In the genomic region with DNA sequence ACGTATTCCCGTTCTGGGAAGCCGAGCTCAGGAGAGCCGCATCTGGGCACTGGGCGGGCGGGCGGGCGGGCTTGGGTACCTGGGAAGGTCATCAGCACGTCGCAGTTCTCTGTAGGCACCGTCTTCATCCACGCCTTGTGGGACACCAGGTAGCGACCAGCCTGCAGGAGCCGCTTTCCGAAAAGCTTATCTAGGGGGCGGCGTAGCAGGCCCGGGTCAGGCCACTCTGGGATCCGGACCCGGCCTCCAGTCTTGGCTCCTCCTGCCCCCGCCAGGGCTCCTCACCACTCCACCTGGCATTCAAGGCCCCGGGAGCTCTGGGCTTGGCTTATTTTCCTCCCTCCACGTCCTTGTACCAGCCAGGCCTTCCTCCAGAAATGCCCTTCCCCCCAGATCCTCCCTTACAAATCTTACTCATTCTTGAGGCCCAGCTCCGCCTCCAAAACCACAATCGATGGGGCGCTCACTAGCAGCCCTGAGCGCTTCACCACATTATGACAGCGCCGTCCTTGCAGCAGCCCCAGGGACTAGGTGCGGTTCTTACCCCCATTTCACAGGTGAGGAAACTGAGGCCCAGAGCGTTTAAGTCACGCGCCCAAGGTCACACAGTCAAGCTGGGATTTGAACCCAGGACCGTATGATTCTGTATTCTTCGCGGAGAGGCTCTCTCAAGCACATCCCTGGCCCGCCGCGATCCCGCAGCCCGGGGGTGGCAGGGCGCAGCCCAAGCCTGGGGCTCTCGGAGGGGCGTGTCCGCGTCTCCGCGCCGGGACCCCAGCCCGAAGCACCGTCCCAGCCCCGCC, we compare ENCODE assay signal across 8 cellular contexts. TPM values are rescaled to one million over a fixed set of nuclear protein-coding genes. Genes with fewer than 3 reads are reported as not detected.
DNase-seq lines count a peak whose midpoint lies in the region; ATAC-seq and TF ChIP-seq lines count a peak whose summit lies in the region.

No MANE protein-coding gene starts in this region.

- DNase-seq in A673 (ENCODE audit: low spot score) (peak; percentile 76), SKM-1 treated with dmso at 0.1 percent for 144 hours (lab: John Stamatoyannopoulos, UW; ENCODE audit: unreplicated experiment) (peak; percentile 79), iPS DF 6.9 (ENCODE audit: low read depth, low spot score) (no peak), NCI-H2171 treated with DMSO at 0.1 percent for 48 hours (lab: John Stamatoyannopoulos, UW) (no peak), KG1 (lab: John Stamatoyannopoulos, UW) (no peak)
- DNase-seq in stimulated activated CD4-positive, alpha-beta T cell treated with anti-CD3 and anti-CD28 coated beads, Interleukin-15, amount 100 ng/mL, for 48 hours (ENCODE audit: low read depth in 2 of 2) = peak; percentile 59 to 76

- H3K9me3 ChIP-seq in A673 (ENCODE audit: low read depth, low read length, poor library complexity, severe bottlenecking) (no peaks in the 10 kb centered on the region), iPS DF 6.9 (ENCODE audit: control insufficient read depth, insufficient read depth, low read length) (no peaks in the 10 kb centered on the region)

- H3K4me3 ChIP-seq in A673 (ENCODE audit: low read depth, low read length, poor library complexity, severe bottlenecking) (peak overlapping the region; percentile 91), iPS DF 6.9 (ENCODE audit: low read length) (peak overlapping the region; percentile 79)

- no CpG with 5 or more reads among the region's 52 CpGs for WGBS in iPS DF 6.9 (ENCODE audit: insufficient coverage, insufficient read length)

- H3K4me1 Mint-ChIP-seq in activated naive CD8-positive, alpha-beta T cell (ENCODE audit: low read depth) = peaks cover 32% of the 10 kb centered on the region

- H3K9me3 Mint-ChIP-seq in activated naive CD8-positive, alpha-beta T cell (ENCODE audit: low read depth) = no peaks in the 10 kb centered on the region

- H3K4me1 ChIP-seq in A673 (ENCODE audit: insufficient read depth, low read length, poor library complexity, severe bottlenecking) (peaks cover 7% of the 10 kb centered on the region), iPS DF 6.9 (ENCODE audit: control insufficient read depth, insufficient read depth, low read length) (peaks cover 9% of the 10 kb centered on the region; the same call in 1 of the 2 replicates)

- no peaks in the 10 kb centered on the region for H3K27me3 Mint-ChIP-seq in activated naive CD8-positive, alpha-beta T cell

- CTCF ChIA-PET in A673 (lab: Charles Lee) = interaction anchor here (0.6 kb wide), 2 partner anchors 48 to 107 kb away, joined by 5 to 6 read pairs; no protein-coding TSS in a partner anchor

- H3K27ac ChIP-seq in A673 (ENCODE audit: low read depth, low read length, poor library complexity, severe bottlenecking) (peak overlapping the region; percentile 90), iPS DF 6.9 (ENCODE audit: low read length) (no peak overlapping the region)

- no peaks in the 10 kb centered on the region for H3K36me3 Mint-ChIP-seq in activated naive CD8-positive, alpha-beta T cell

- BruUV-seq in A673 (replicated peaks; lab: Mats Ljungman, UMichigan) = no TSS peak

- H3K27ac Mint-ChIP-seq in activated naive CD8-positive, alpha-beta T cell = peak overlapping the region; percentile 76

- peak; percentile 3 for ATAC-seq in GM19467 (IDR thresholded peaks at IDR 0.05; ENCODE audit: unreplicated experiment)

- H3K27me3 ChIP-seq in A673 (replicated peaks; ENCODE audit: insufficient read depth, low read depth, low read length, poor library complexity) (no peaks in the 10 kb centered on the region), iPS DF 6.9 (ENCODE audit: control insufficient read depth, insufficient read depth, low read length) (no peaks in the 10 kb centered on the region)

- H3K4me3 Mint-ChIP-seq in activated naive CD8-positive, alpha-beta T cell = peak overlapping the region; percentile 82

- intact Hi-C loops in A673 (cut with micrococcal nuclease; ENCODE audit: unreplicated experiment) = no loop called here

- no peak for TF ChIP-seq CTCF in A673 (conservative IDR thresholded peaks at IDR 0.05; ENCODE audit: low read depth, low read length)

- POLR2A ChIA-PET in A673 (lab: Charles Lee; ENCODE audit: low non-redundant PET) = interaction anchor here (0.5 to 1.0 kb wide), 2 partner anchors 9 to 25 kb away, joined by 4 to 24 read pairs; partner anchors contain the start of gene DDA1

- H3K36me3 ChIP-seq in A673 (ENCODE audit: insufficient read depth, low read length, poor library complexity, severe bottlenecking) = peaks cover 4% of the 10 kb centered on the region
- H3K36me3 ChIP-seq in iPS DF 6.9 (ENCODE audit: control insufficient read depth, insufficient read depth, low read length) = no peaks in the 10 kb centered on the region

RNA-seq across cellular contexts. Expression of gene ANO8, which starts 0.8 kb away (rescaled TPM):
- 18.6 and 22.1 TPM in 2 replicates for total RNA-seq in A673 (2021)

RNA-seq across cellular contexts. Expression of gene GTPBP3, which starts 3.5 kb away (rescaled TPM):
- 51.5 and 53.2 TPM in 2 replicates for total RNA-seq in A673 (2021)

RNA-seq across cellular contexts. Expression of gene DDA1, which starts 24.4 kb away (rescaled TPM):
- total RNA-seq in A673 (2021) = 67.2 and 68.5 TPM in 2 replicates

RNA-seq across cellular contexts. Expression of gene MRPL34, which starts 28.1 kb away (rescaled TPM):
- 91.8 and 93.1 TPM in 2 replicates for total RNA-seq in A673 (2021)

RNA-seq across cellular contexts. Expression of gene ABHD8, which starts 30.6 kb away (rescaled TPM):
- 11.0 and 16.8 TPM in 2 replicates for total RNA-seq in A673 (2021)

Comparison
In these comparisons a context has a peak if more than half of its experiments do, and no peak if none do; other contexts are left out.
1. DNase-seq: peak in A673 (single experiment), SKM-1 treated with dmso at 0.1 percent for 144 hours (single experiment) and stimulated activated CD4-positive, alpha-beta T cell treated with anti-CD3 and anti-CD28 coated beads, Interleukin-15, amount 100 ng/mL, for 48 hours (2 of 2); none in iPS DF 6.9 (single experiment), NCI-H2171 treated with DMSO at 0.1 percent for 48 hours (single experiment) and KG1 (single experiment).